Comparison of ENCODE assay signal across 11 cellular contexts in genomic region chr5:94691947-94692346, GRCh38.
A peak's percentile ranks its signal among the peaks of the same experiment; 100 is the strongest.
DNase-seq lines count a peak whose midpoint lies in the region; ATAC-seq, FAIRE-seq and TF ChIP-seq lines count a peak whose summit lies in the region.
"Had no signal": no experiment of that assay in that cellular context is flagged by ENCODE, and none has a peak within 500 bp of the region (broad histone marks: within the 10 kb centered on the region; RNA-seq: fewer than 3 reads in every experiment).

No MANE protein-coding gene starts in this region.

- POLR2A ChIA-PET in GM12878 (lab: Charles Lee) = no interaction called here
- POLR2A ChIA-PET in HepG2 (lab: Yijun Ruan, JAX) = no interaction called here
- POLR2A ChIA-PET in OCI-LY7 (lab: Charles Lee) = no interaction called here

- TF ChIP-seq EP300 in GM12878 (IDR thresholded peaks at IDR 0.05; ENCODE audit: borderline replicate concordance in 1 of 2, control insufficient read depth in 1 of 2, low read depth in 2 of 2, low read length in 2 of 2) = no peak
- no peak for TF ChIP-seq EP300 in HepG2 (IDR thresholded peaks at IDR 0.05; ENCODE audit: low read depth in 2 of 2, low read length in 2 of 2)
- no peak for TF ChIP-seq EP300 in HepG2 (CRISPR knock-in tag; IDR thresholded peaks at IDR 0.05; ENCODE audit: borderline replicate concordance)

- intact Hi-C loops in GM12878 (cut with micrococcal nuclease; ENCODE audit: unreplicated experiment) (no loop called here), HepG2 (cut with micrococcal nuclease; ENCODE audit: unreplicated experiment) (loop anchor here (2.0 kb wide), 1 partner anchor 73 kb away; the partner anchor contains the start of genes KIAA0825 and SLF1), OCI-LY7 (cut with micrococcal nuclease; ENCODE audit: unreplicated experiment) (no loop called here)

- no peak overlapping the region for H3K4me2 ChIP-seq in GM12878 (ENCODE audit: control insufficient read depth, insufficient read depth)
- H3K4me2 ChIP-seq in HepG2 (ENCODE audit: low read depth, low read length) = no peak overlapping the region
- no peak overlapping the region for H3K4me2 ChIP-seq in OCI-LY7 (ENCODE audit: low read length)

- TF ChIP-seq POLR2A in GM12878 (IDR thresholded peaks at IDR 0.05; ENCODE audit: low read depth, low read length) (no peak), HepG2 (IDR thresholded peaks at IDR 0.05; ENCODE audit: insufficient read depth in 1 of 2, low read depth in 2 of 2, low read length in 2 of 2) (no peak)

- SMC1A ChIA-PET in GM12878 (lab: Charles Lee; ENCODE audit: uncharacterized antibody, unreplicated experiment) = interaction anchor here (0.8 to 2.2 kb wide), 17 partner anchors 9 to 202 kb away, joined by 3 to 10 read pairs (median 4); no protein-coding TSS in a partner anchor

- FAIRE-seq in GM12878 (lab: Jason Lieb, UNC) (peak; percentile 44), HepG2 (lab: Jason Lieb, UNC) (no peak)
- FAIRE-seq: D721Med had no signal

- no peak overlapping the region for H2AFZ ChIP-seq in GM12878 (ENCODE audit: control insufficient read depth, low read depth, low read length)
- H2AFZ ChIP-seq in HepG2 (ENCODE audit: low read length) = no peak overlapping the region
- H2AFZ ChIP-seq in OCI-LY7 (ENCODE audit: low read length) = no peak overlapping the region

- H3K4me3 ChIP-seq in GM12878 (no peak overlapping the region), HepG2 (replicated peaks in 1 of 3; ENCODE audit: insufficient read depth in 1 of 3, low read depth in 2 of 3, low read length in 3 of 3) (no peak overlapping the region), OCI-LY7 (ENCODE audit: low read depth, low read length, poor library complexity, severe bottlenecking) (no peak overlapping the region)

- no TSS peak for BruUV-seq in GM12878 (replicated peaks; lab: Mats Ljungman, UMichigan)
- BruUV-seq in HepG2 (replicated peaks; lab: Mats Ljungman, UMichigan) = no TSS peak
- no TSS peak for BruUV-seq in OCI-LY7 (replicated peaks; lab: Mats Ljungman, UMichigan)

- ATAC-seq in GM12878 = no peak
- ATAC-seq in HepG2 = no peak
- no peak for ATAC-seq in HG03135 (IDR thresholded peaks at IDR 0.05; ENCODE audit: unreplicated experiment)
- ATAC-seq in GM19324 (IDR thresholded peaks at IDR 0.05; ENCODE audit: low FRiP score, unreplicated experiment) = no peak

- H3K27me3 ChIP-seq in GM12878 (replicated peaks in 1 of 2; ENCODE audit: control insufficient read depth in 2 of 2, insufficient read depth in 2 of 2, low read length in 1 of 2) (no peaks in the 10 kb centered on the region), HepG2 (ENCODE audit: control insufficient read depth in 1 of 2, insufficient read depth in 2 of 2, low read length in 2 of 2) (no peaks in the 10 kb centered on the region)
- H3K27me3 ChIP-seq: neutrophil had no signal

- CTCF ChIA-PET in GM12878 (lab: Yijun Ruan, JAX) = interaction anchor here (1.0 to 5.3 kb wide), 14 partner anchors 11 to 168 kb away, joined by 3 to 30 read pairs (median 4); no protein-coding TSS in a partner anchor
- CTCF ChIA-PET in HepG2 (lab: Yijun Ruan, JAX; ENCODE audit: low intra/inter-chr PET ratio, low total read pairs) = interaction anchor here (1.7 kb wide), 1 partner anchor 167 kb away, joined by 14 read pairs; no protein-coding TSS in a partner anchor
- CTCF ChIA-PET in OCI-LY7 (lab: Charles Lee; ENCODE audit: unreplicated experiment) = no interaction called here

- no peak overlapping the region for H3K27ac ChIP-seq in GM12878 (ENCODE audit: control insufficient read depth, insufficient read depth)
- no peak overlapping the region for H3K27ac ChIP-seq in HepG2 (ENCODE audit: extremely low read length, insufficient read depth, low read length)
- H3K27ac ChIP-seq in OCI-LY7 (ENCODE audit: low read depth, low read length, poor library complexity, severe bottlenecking) = no peak overlapping the region
- H3K27ac ChIP-seq: neutrophil had no signal

- no peak for TF ChIP-seq RAD21 in GM12878 (IDR thresholded peaks at IDR 0.05; ENCODE audit: insufficient read depth, low read depth, low read length)
- no peak for TF ChIP-seq RAD21 in HepG2 (CRISPR knock-in tag; IDR thresholded peaks at IDR 0.05)

- RAD21 ChIA-PET in GM12878 (lab: Charles Lee; ENCODE audit: unreplicated experiment) = interaction anchor here (0.9 to 1.8 kb wide), 8 partner anchors 11 to 1109 kb away, joined by 3 to 23 read pairs (median 5); partner anchors contain the start of gene NR2F1

- H3K9me3 ChIP-seq in GM12878 (replicated peaks; ENCODE audit: control insufficient read depth, insufficient read depth, low read length) (no peaks in the 10 kb centered on the region), HepG2 (ENCODE audit: low read length) (no peaks in the 10 kb centered on the region), OCI-LY7 (ENCODE audit: low read length) (no peaks in the 10 kb centered on the region)
- H3K9me3 ChIP-seq: neutrophil had no signal

- in situ Hi-C loops in GM12878 (cut with MboI) = loop anchor here (25.0 kb wide), 1 partner anchor 1105 kb away; the partner anchor contains the start of genes NR2F1 and NR2F1-AS1
- in situ Hi-C loops in HepG2 (cut with HindIII; ENCODE audit: extremely low pct_ligation_motif_present, low pct_unique_long_range_greater_than_20kb) = no loop called here

- H3K9ac ChIP-seq in GM12878 (ENCODE audit: control insufficient read depth, insufficient read depth, low read length) = no peak overlapping the region
- H3K9ac ChIP-seq in HepG2 (ENCODE audit: insufficient read depth, low read depth, low read length) = no peak overlapping the region

- no peaks in the 10 kb centered on the region for H3K9me2 ChIP-seq in OCI-LY7 (ENCODE audit: insufficient read depth, low read length)

- TF ChIP-seq CTCF in GM12878 (IDR thresholded peaks at IDR 0.05 in 2 of 3, conservative IDR thresholded peaks at IDR 0.05 in 1 of 3; ENCODE audit: control insufficient read depth in 2 of 3, extremely low read depth in 1 of 3, insufficient read depth in 1 of 3, low read depth in 3 of 3, low read length in 3 of 3) (no peak), HepG2 (CRISPR knock-in tag; IDR thresholded peaks at IDR 0.05) (no peak), OCI-LY7 (conservative IDR thresholded peaks at IDR 0.05; ENCODE audit: low read length) (no peak)

- DNase-seq in EL (peak; percentile 14), NCI-H2029 treated with DMSO at 0.1 percent for 48 hours (lab: John Stamatoyannopoulos, UW) (peak; percentile 36), GM12878 (ENCODE audit: low read depth, low spot score) (no peak), HepG2 (ENCODE audit: low spot score) (peak; percentile 3), MV-4-11 (lab: John Stamatoyannopoulos, UW) (no peak), OCI-LY7 (ENCODE audit: low spot score) (no peak)
- DNase-seq: NCI-H1105 treated with DMSO at 0.1 percent for 48 hours had no signal

- H3K4me1 ChIP-seq in GM12878 (ENCODE audit: control insufficient read depth, insufficient read depth, low read length) (no peaks in the 10 kb centered on the region), HepG2 (ENCODE audit: insufficient read depth, low read length) (no peaks in the 10 kb centered on the region), OCI-LY7 (ENCODE audit: insufficient read depth, low read length, poor library complexity, severe bottlenecking) (no peaks in the 10 kb centered on the region)

- 43% methylated on average over 4 of the region's 4 CpGs for WGBS in GM12878 (ENCODE audit: insufficient coverage, insufficient replicate concordance, low lambda C conversion rate, missing lambda C conversion rate)
- WGBS in HepG2 (ENCODE audit: low lambda C conversion rate) = 77% methylated on average over 4 of the region's 4 CpGs

- H3K36me3 ChIP-seq in GM12878 (ENCODE audit: control insufficient read depth in 2 of 2, insufficient read depth in 2 of 2, low read length in 1 of 2) (no peaks in the 10 kb centered on the region; a peak in 2 of 4 replicates), HepG2 (replicated peaks in 1 of 2; ENCODE audit: control insufficient read depth in 1 of 2, insufficient read depth in 2 of 2, low read length in 2 of 2) (peaks cover 0 to 15% of the 10 kb centered on the region in 2 experiments; a peak in 3 of 5 replicates), OCI-LY7 (ENCODE audit: insufficient read depth, low read length) (peaks cover 52% of the 10 kb centered on the region; the same call in 1 of the 2 replicates)

- H3K79me2 ChIP-seq in GM12878 (ENCODE audit: control insufficient read depth, insufficient read depth, low read length) = no peaks in the 10 kb centered on the region
- no peaks in the 10 kb centered on the region for H3K79me2 ChIP-seq in HepG2 (ENCODE audit: insufficient read depth, low read length)
- H3K79me2 ChIP-seq in OCI-LY7 (ENCODE audit: insufficient read depth, low read depth, low read length) = no peaks in the 10 kb centered on the region

- no peaks in the 10 kb centered on the region for H4K20me1 ChIP-seq in GM12878 (ENCODE audit: control insufficient read depth, insufficient read depth)
- H4K20me1 ChIP-seq in HepG2 (ENCODE audit: insufficient read depth, low read length) = no peaks in the 10 kb centered on the region
- no peaks in the 10 kb centered on the region for H4K20me1 ChIP-seq in OCI-LY7 (ENCODE audit: insufficient read depth, low read length)

TF ChIP-seq in GM12878, 131 proteins besides CTCF, POLR2A, EP300 and RAD21 (continues in another document):
- TF ChIP-seq NFXL1 (IDR thresholded peaks at IDR 0.05; ENCODE audit: borderline replicate concordance) (no peak), LARP7 (IDR thresholded peaks at IDR 0.05) (no peak), NFYA (IDR thresholded peaks at IDR 0.05; ENCODE audit: borderline replicate concordance, low read depth, low read length) (no peak), NRF1 (conservative IDR thresholded peaks at IDR 0.05; ENCODE audit: low read depth, low read length) (no peak), IKZF1 (conservative IDR thresholded peaks at IDR 0.05) (no peak), SRF (IDR thresholded peaks at IDR 0.05; ENCODE audit: low read depth in 2 of 2, low read length in 2 of 2) (no peak), FOXK2 (IDR thresholded peaks at IDR 0.05) (no peak), SIX5 (IDR thresholded peaks at IDR 0.05; ENCODE audit: low read depth, low read length, severe bottlenecking) (no peak), ZNF384 (IDR thresholded peaks at IDR 0.05; ENCODE audit: borderline replicate concordance, low read depth, low read length) (no peak)

TF ChIP-seq in HepG2, 621 proteins besides CTCF, POLR2A, EP300 and RAD21:
- no peak for TF ChIP-seq EZH2 (conservative IDR thresholded peaks at IDR 0.05; ENCODE audit: low read depth, low read length)
- TF ChIP-seq ZNF33B (CRISPR knock-in tag; IDR thresholded peaks at IDR 0.05) = no peak
- TF ChIP-seq ZNF510 (CRISPR knock-in tag; IDR thresholded peaks at IDR 0.05; ENCODE audit: low read depth) = no peak

Comparison
In these comparisons a context has a peak if more than half of its experiments do, and no peak if none do; other contexts are left out.
1. DNase-seq: peak in EL (single experiment), NCI-H2029 treated with DMSO at 0.1 percent for 48 hours (single experiment) and HepG2 (single experiment); none in GM12878 (single experiment), MV-4-11 (single experiment) and OCI-LY7 (single experiment).